ENCODE assay signal across 8 cellular contexts in the genomic region with DNA sequence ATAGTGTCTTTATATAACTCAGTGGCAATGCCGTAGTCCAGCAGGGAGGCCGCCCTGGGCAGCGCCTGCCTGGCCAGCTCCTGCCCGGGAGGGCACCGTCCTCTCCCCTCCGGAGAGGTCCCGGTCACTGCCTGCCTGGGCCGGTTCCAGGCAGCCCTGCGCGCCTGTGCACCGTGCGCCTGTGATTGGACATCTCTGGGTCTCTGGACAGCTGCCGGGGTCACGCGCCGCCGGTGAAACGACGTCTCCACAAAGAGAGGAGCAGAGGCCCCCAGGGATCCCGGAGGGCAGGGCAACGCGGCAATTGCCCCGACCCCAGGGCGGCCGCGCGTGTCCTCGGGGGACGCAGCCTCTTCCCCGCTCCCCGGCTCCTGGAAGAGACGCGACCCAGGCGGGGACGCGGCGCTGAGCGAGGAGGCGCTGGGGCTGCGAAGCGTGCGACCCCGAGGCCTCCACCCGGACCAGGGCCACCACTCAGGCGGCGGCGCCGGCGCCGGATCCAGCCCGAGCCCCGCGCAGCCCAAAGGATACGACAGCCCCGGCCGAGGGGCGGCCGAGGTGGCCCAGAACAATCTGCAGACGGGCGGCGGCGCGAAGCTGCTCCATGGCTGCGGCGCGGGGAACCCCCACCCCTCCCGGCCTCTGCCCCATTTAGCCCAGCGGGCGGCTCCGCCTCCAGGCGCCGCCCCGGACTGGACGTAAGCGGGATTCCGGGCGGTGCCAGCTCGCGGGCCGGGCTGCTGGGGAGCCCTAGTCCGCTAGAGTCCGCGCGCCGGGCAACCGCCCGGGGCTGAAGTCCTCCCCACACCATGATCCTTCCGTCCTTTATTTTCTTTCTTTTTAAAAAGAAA. TPM values are rescaled to one million over a fixed set of nuclear protein-coding genes. Genes with fewer than 3 reads are reported as not detected.
A peak's percentile ranks its signal among the peaks of the same experiment; 100 is the strongest.
DNase-seq lines count a peak whose midpoint lies in the region; ATAC-seq and TF ChIP-seq lines count a peak whose summit lies in the region.

A gene (minus strand): TSS at position 628 of the 851 bp plus-strand sequence. CDS start 22 bp downstream, at position 606.

- peaks cover 16% of the 10 kb centered on the region for H3K4me1 Mint-ChIP-seq in activated CD4-positive, alpha-beta memory T cell treated with anti-CD3 and anti-CD28 coated beads for 36 hours (ENCODE audit: low read depth)

- no peaks in the 10 kb centered on the region for H3K27me3 ChIP-seq in right lobe of liver

- POLR2A ChIA-PET in activated CD4-positive, alpha-beta memory T cell treated with anti-CD3 and anti-CD28 coated beads for 36 hours (lab: Charles Lee), result interaction anchor here (1.5 to 1.7 kb wide), 2 partner anchors 49 to 138 kb away, joined by 5 to 7 read pairs; a partner anchor contains a TSS

- H3K36me3 Mint-ChIP-seq in activated CD4-positive, alpha-beta memory T cell treated with anti-CD3 and anti-CD28 coated beads for 36 hours, result peaks cover 3% of the 10 kb centered on the region

- DNase-seq in AG20443 (ENCODE audit: low spot score), result peak; percentile 96
- DNase-seq in NCI-H510A (lab: John Stamatoyannopoulos, UW), result peak; percentile 71
- peak; percentile 85 for DNase-seq in activated CD4-positive, alpha-beta memory T cell treated with anti-CD3 and anti-CD28 coated beads for 36 hours
- DNase-seq in dermis blood vessel endothelial cell, result peak; percentile 90
- peak; percentile 96 to 98 (median 98) for DNase-seq in right lobe of liver
- peak; percentile 78 for DNase-seq in stimulated activated CD4-positive, alpha-beta T cell treated with anti-CD3 and anti-CD28 coated beads, Interleukin-4, amount 100 ng/mL, for 1 hour

- peak within 1 kb of the TSS; percentile 99 to 100 (median 100) for H3K27ac ChIP-seq in right lobe of liver

- H3K27ac Mint-ChIP-seq in activated CD4-positive, alpha-beta memory T cell treated with anti-CD3 and anti-CD28 coated beads for 36 hours, result peak within 1 kb of the TSS; percentile 85

- peak; percentile 96 for TF ChIP-seq POLR2A in right lobe of liver (IDR thresholded peaks at IDR 0.05)

- peaks cover 0 to 9% (median 2%) of the 10 kb centered on the region in 4 donors for H3K36me3 ChIP-seq in right lobe of liver

- no peaks in the 10 kb centered on the region for H3K9me3 ChIP-seq in right lobe of liver

- H3K27me3 Mint-ChIP-seq in activated CD4-positive, alpha-beta memory T cell treated with anti-CD3 and anti-CD28 coated beads for 36 hours, result no peaks in the 10 kb centered on the region

- H3K4me3 ChIP-seq in right lobe of liver, result peak within 1 kb of the TSS; percentile 64 to 86 (median 75)

- H3K9me3 Mint-ChIP-seq in activated CD4-positive, alpha-beta memory T cell treated with anti-CD3 and anti-CD28 coated beads for 36 hours, result no peaks in the 10 kb centered on the region

- H3K4me3 Mint-ChIP-seq in activated CD4-positive, alpha-beta memory T cell treated with anti-CD3 and anti-CD28 coated beads for 36 hours, result peak within 1 kb of the TSS; percentile 78

- 0% methylated on average over 16 of the region's 88 CpGs for WGBS in right lobe of liver (ENCODE audit: insufficient coverage, low coverage, low lambda C conversion rate, missing lambda C conversion rate)

- H3K4me1 ChIP-seq in right lobe of liver, result peaks cover 0 to 9% (median 0%) of the 10 kb centered on the region in 4 donors

- CTCF ChIA-PET in activated CD4-positive, alpha-beta memory T cell treated with anti-CD3 and anti-CD28 coated beads for 36 hours (lab: Charles Lee), result no interaction called here

- no peak for TF ChIP-seq CTCF in right lobe of liver (IDR thresholded peaks at IDR 0.05)

- ATAC-seq in GM18868 (IDR thresholded peaks at IDR 0.05; ENCODE audit: unreplicated experiment) (peak; percentile 77), HG03103 (IDR thresholded peaks at IDR 0.05; ENCODE audit: low read depth, unreplicated experiment) (peak; percentile 44), right lobe of liver (peak; percentile 78 to 89 (median 84))

- intact Hi-C loops in activated CD4-positive, alpha-beta memory T cell treated with anti-CD3 and anti-CD28 coated beads for 36 hours (cut with micrococcal nuclease), result loop anchor here (5.0 kb wide), 1 partner anchor 192 kb away; no protein-coding TSS in a partner anchor
- intact Hi-C loops in right lobe of liver (cut with DNase I), result no loop called here

RNA-seq across cellular contexts. Expression of the gene that starts here (rescaled TPM):
- total RNA-seq in activated CD4-positive, alpha-beta memory T cell treated with anti-CD3 and anti-CD28 coated beads for 36 hours, result 10 to 100 TPM; 14.9 to 15.4 TPM
- total RNA-seq in dermis blood vessel endothelial cell (9.1 and 10.9 TPM in 2 replicates), right lobe of liver (100 to 1,000 TPM in 5 of 6 experiments, 10 to 100 TPM in 1; 76.8 to 204 (median 141) TPM)

Comparison
In these comparisons a context has a peak if more than half of its experiments do, and no peak if none do; other contexts are left out.
1. Peak in every context shown above with its lines: DNase-seq, ATAC-seq, H3K4me3 ChIP-seq and H3K27ac ChIP-seq.